7 cellular contexts compared by ENCODE assay signal in genomic region chr12:124941170-124941527, GRCh38. TPM values are rescaled to one million over a fixed set of nuclear protein-coding genes. Genes with fewer than 3 reads are reported as not detected.
DNase-seq lines count a peak whose midpoint lies in the region; ATAC-seq and TF ChIP-seq lines count a peak whose summit lies in the region.

No MANE protein-coding gene starts in this region.

- H3K27ac ChIP-seq in HL-60 (replicated peaks), result peak overlapping the region; percentile 78
- H3K27ac ChIP-seq in right lobe of liver, result peak overlapping the region; percentile 89 to 93 (median 92)
- peak overlapping the region; percentile 33 to 96 (median 93) for H3K27ac ChIP-seq in tibial nerve

- no peak for ATAC-seq in right lobe of liver

- no peaks in the 10 kb centered on the region for H3K36me3 ChIP-seq in right lobe of liver
- peaks cover 0 to 21% (median 0%) of the 10 kb centered on the region in 3 donors for H3K36me3 ChIP-seq in tibial nerve

- H3K4me3 ChIP-seq in HL-60 (replicated peaks; ENCODE audit: insufficient read depth, low read length), result peak overlapping the region; percentile 16
- peak overlapping the region; percentile 47 for H3K4me3 ChIP-seq in astrocyte of the cerebellum (ENCODE audit: low read depth, low read length)
- peak overlapping the region in 1 of 3 donors; percentile 6 for H3K4me3 ChIP-seq in right lobe of liver
- peak overlapping the region in 1 of 4 donors; percentile 59 for H3K4me3 ChIP-seq in tibial nerve

- H3K4me1 ChIP-seq in right lobe of liver, result peaks cover 0 to 33% (median 6%) of the 10 kb centered on the region in 4 donors
- H3K4me1 ChIP-seq in tibial nerve, result peaks cover 0 to 30% (median 8%) of the 10 kb centered on the region in 4 donors

- H3K27me3 ChIP-seq in HL-60 (ENCODE audit: insufficient read depth, poor library complexity, severe bottlenecking) (no peaks in the 10 kb centered on the region), right lobe of liver (no peaks in the 10 kb centered on the region), tibial nerve (no peaks in the 10 kb centered on the region)

- DNase-seq in HL-60 (ENCODE audit: low read depth in 1 of 2, low spot score in 1 of 2) (no peak), astrocyte of the cerebellum (ENCODE audit: low read depth) (no peak), right lobe of liver (no peak), tibial nerve (ENCODE audit: low spot score in 2 of 2) (no peak), DMS79 treated with DMSO at 0.1 percent for 48 hours (lab: John Stamatoyannopoulos, UW) (no peak), hypothalamus (lab: John Stamatoyannopoulos, UW) (no peak), MV-4-11 (lab: John Stamatoyannopoulos, UW) (no peak)

- no peak for TF ChIP-seq EP300 in tibial nerve (IDR thresholded peaks at IDR 0.05)

- no peak for TF ChIP-seq POLR2A in right lobe of liver (IDR thresholded peaks at IDR 0.05)
- TF ChIP-seq POLR2A in tibial nerve (IDR thresholded peaks at IDR 0.05), result no peak

- TF ChIP-seq CTCF in HL-60 (IDR thresholded peaks at IDR 0.05; ENCODE audit: insufficient read depth, low read length) (no peak), astrocyte of the cerebellum (IDR thresholded peaks at IDR 0.05; ENCODE audit: low read depth, low read length, missing control alignments) (no peak), right lobe of liver (IDR thresholded peaks at IDR 0.05) (no peak), tibial nerve (IDR thresholded peaks at IDR 0.05) (no peak)

- intact Hi-C loops in right lobe of liver (cut with DNase I), result no loop called here

- in situ Hi-C loops in astrocyte of the cerebellum (cut with HindIII; ENCODE audit: low sequenced_read_pairs), result no loop called here

- WGBS in right lobe of liver (ENCODE audit: insufficient coverage, low coverage, low lambda C conversion rate, missing lambda C conversion rate), result 82% methylated on average over 7 of the region's 7 CpGs
- WGBS in tibial nerve, 2 donors, result 68 to 80% methylated on average over 7 of the region's 7 CpGs

- H3K9me3 ChIP-seq in right lobe of liver, result no peaks in the 10 kb centered on the region
- H3K9me3 ChIP-seq in tibial nerve, result no peaks in the 10 kb centered on the region

RNA-seq across cellular contexts. Expression of gene UBC, which starts 26.7 kb away (rescaled TPM):
- total RNA-seq in right lobe of liver (1,000 to 10,000 TPM in 1 of 6 experiments, 100 to 1,000 TPM in 5; 390 to 1,023 (median 604) TPM), tibial nerve (1,000 to 10,000 TPM; 1,276 to 1,840 (median 1,378) TPM)

RNA-seq across cellular contexts. Expression of gene DHX37, which starts 47.8 kb away (rescaled TPM):
- total RNA-seq in right lobe of liver, result 1 to 10 TPM; 5.2 to 8.7 (median 7.1) TPM
- total RNA-seq in tibial nerve, result 10 to 100 TPM; 12.9 to 27.3 (median 20.8) TPM

RNA-seq across cellular contexts. Expression of gene BRI3BP, which starts 52.3 kb away (rescaled TPM):
- total RNA-seq in right lobe of liver (10 to 100 TPM in 2 of 6 experiments, 1 to 10 TPM in 4; 4.7 to 11.4 (median 6.7) TPM), tibial nerve (1 to 10 TPM; 3.9 to 5.7 (median 4.7) TPM)
